In genomic region chr7:150937848-150938561, GRCh38 we compare ENCODE assay signal across 1 cellular context.
TF ChIP-seq lines count a peak whose summit lies in the region.

No MANE protein-coding gene starts in this region.

TF ChIP-seq in SK-N-SH, 30 proteins besides CTCF, POLR2A, EP300 and RAD21 (continued from another document):
- TF ChIP-seq PBX3 (IDR thresholded peaks at IDR 0.05) = no peak
- no peak for TF ChIP-seq MAX (IDR thresholded peaks at IDR 0.05; ENCODE audit: low read depth)
- TF ChIP-seq JUND (IDR thresholded peaks at IDR 0.05) = no peak
- no peak for TF ChIP-seq TEAD4 (IDR thresholded peaks at IDR 0.05; ENCODE audit: borderline replicate concordance, insufficient read depth)
- no peak for TF ChIP-seq SIN3A (IDR thresholded peaks at IDR 0.05; ENCODE audit: borderline replicate concordance, low read depth, low read length)
- no peak for TF ChIP-seq GATA2 (CRISPR knock-in tag; IDR thresholded peaks at IDR 0.05)
- TF ChIP-seq, protein P1, sequence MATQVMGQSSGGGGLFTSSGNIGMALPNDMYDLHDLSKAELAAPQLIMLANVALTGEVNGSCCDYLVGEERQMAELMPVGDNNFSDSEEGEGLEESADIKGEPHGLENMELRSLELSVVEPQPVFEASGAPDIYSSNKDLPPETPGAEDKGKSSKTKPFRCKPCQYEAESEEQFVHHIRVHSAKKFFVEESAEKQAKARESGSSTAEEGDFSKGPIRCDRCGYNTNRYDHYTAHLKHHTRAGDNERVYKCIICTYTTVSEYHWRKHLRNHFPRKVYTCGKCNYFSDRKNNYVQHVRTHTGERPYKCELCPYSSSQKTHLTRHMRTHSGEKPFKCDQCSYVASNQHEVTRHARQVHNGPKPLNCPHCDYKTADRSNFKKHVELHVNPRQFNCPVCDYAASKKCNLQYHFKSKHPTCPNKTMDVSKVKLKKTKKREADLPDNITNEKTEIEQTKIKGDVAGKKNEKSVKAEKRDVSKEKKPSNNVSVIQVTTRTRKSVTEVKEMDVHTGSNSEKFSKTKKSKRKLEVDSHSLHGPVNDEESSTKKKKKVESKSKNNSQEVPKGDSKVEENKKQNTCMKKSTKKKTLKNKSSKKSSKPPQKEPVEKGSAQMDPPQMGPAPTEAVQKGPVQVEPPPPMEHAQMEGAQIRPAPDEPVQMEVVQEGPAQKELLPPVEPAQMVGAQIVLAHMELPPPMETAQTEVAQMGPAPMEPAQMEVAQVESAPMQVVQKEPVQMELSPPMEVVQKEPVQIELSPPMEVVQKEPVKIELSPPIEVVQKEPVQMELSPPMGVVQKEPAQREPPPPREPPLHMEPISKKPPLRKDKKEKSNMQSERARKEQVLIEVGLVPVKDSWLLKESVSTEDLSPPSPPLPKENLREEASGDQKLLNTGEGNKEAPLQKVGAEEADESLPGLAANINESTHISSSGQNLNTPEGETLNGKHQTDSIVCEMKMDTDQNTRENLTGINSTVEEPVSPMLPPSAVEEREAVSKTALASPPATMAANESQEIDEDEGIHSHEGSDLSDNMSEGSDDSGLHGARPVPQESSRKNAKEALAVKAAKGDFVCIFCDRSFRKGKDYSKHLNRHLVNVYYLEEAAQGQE (IDR thresholded peaks at IDR 0.05; ENCODE audit: low read depth, low read length) = no peak
- TF ChIP-seq POLR2AphosphoS5 (IDR thresholded peaks at IDR 0.05; ENCODE audit: low read depth, low read length) = no peak
- TF ChIP-seq GABPA (IDR thresholded peaks at IDR 0.05; ENCODE audit: low read depth) = no peak
- no peak for TF ChIP-seq NRF1 (IDR thresholded peaks at IDR 0.05; ENCODE audit: low read depth, low read length)
- no peak for TF ChIP-seq TCF12 (IDR thresholded peaks at IDR 0.05)
